Comparison of ENCODE assay signal across 8 cellular contexts in the genomic region with DNA sequence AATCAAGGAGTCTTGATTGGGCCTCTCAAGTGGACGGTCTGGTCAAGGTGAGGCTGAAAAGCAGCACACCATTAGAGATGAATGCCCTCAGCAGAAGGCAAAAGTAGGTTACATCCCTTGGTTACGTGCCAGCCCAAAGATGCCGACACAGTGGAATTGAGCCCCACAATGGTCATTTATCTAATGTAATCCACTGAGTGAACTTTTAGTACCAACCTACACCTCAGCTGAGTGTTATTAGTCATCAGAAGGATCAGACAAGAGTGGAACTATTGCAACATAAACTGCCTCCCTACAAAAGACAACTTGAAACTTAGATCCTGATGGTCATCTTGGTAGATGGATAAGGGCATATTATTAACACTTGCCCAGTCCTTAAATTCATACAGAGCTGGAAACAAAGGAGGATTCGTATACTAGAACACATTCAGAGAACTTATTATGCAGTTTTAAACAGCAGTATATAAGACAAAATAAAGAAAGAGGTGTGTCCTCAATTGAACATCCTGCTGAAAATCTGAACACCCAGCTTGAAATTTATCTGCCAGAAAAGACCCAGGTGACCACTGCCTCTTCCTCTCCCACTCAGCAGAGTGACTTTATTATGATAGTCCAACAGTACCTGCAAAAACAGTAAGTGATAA. TPM values are rescaled to one million over a fixed set of nuclear protein-coding genes. Genes with fewer than 3 reads are reported as not detected.
DNase-seq lines count a peak whose midpoint lies in the region; ATAC-seq and TF ChIP-seq lines count a peak whose summit lies in the region.
"Had no signal": no experiment of that assay in that cellular context is flagged by ENCODE, and none has a peak within 500 bp of the region (broad histone marks: within the 10 kb centered on the region; RNA-seq: fewer than 3 reads in every experiment).

No MANE protein-coding gene starts in this region.

- H3K9me3 ChIP-seq in fibroblast of lung (ENCODE audit: control insufficient read depth, insufficient read depth, low read depth, low read length) (no peaks in the 10 kb centered on the region), sigmoid colon (no peaks in the 10 kb centered on the region)
- H3K9me3 ChIP-seq: ovary had no signal

- TF ChIP-seq CTCF in RWPE1 (conservative IDR thresholded peaks at IDR 0.05; ENCODE audit: low read depth), result no peak
- no peak for TF ChIP-seq CTCF in fibroblast of lung (conservative IDR thresholded peaks at IDR 0.05 in 1 of 2, IDR thresholded peaks at IDR 0.05 in 1 of 2; ENCODE audit: low read depth in 1 of 2, low read length in 2 of 2)
- no peak for TF ChIP-seq CTCF in sigmoid colon (IDR thresholded peaks at IDR 0.05)

- H3K27me3 ChIP-seq in fibroblast of lung (ENCODE audit: control insufficient read depth, insufficient read depth, low read length) (no peaks in the 10 kb centered on the region), sigmoid colon (no peaks in the 10 kb centered on the region)
- H3K27me3 ChIP-seq: ovary had no signal

- WGBS in sigmoid colon, 2 donors, result 91 to 96% methylated on average over 4 of the region's 4 CpGs

- ATAC-seq in HG02840 (IDR thresholded peaks at IDR 0.05; ENCODE audit: low FRiP score, unreplicated experiment) (no peak), HG02642 (IDR thresholded peaks at IDR 0.05; ENCODE audit: poor library complexity, unreplicated experiment) (no peak)

- TF ChIP-seq POLR2A in sigmoid colon (IDR thresholded peaks at IDR 0.05), result no peak

- POLR2A ChIA-PET in RWPE1 (lab: Yijun Ruan, JAX; ENCODE audit: low non-redundant PET), result no interaction called here

- peak overlapping the region; percentile 50; the same call in 1 of the 2 replicates for H3K27ac ChIP-seq in RWPE1
- H3K27ac ChIP-seq in fibroblast of lung (ENCODE audit: insufficient read depth, low read length), result peak overlapping the region; percentile 97
- peak overlapping the region in 3 of 4 donors; percentile 96 to 99 (median 98) for H3K27ac ChIP-seq in sigmoid colon
- H3K27ac ChIP-seq: ovary had no signal

- peaks cover 13% of the 10 kb centered on the region for H3K4me1 ChIP-seq in fibroblast of lung (ENCODE audit: control insufficient read depth, extremely low read depth, insufficient read depth, low read length)
- peaks cover 0 to 66% (median 41%) of the 10 kb centered on the region in 4 donors for H3K4me1 ChIP-seq in sigmoid colon

- no peak overlapping the region for H3K9ac ChIP-seq in fibroblast of lung (ENCODE audit: insufficient read depth, low read length)

- peaks cover 88% of the 10 kb centered on the region for H3K79me2 ChIP-seq in fibroblast of lung (ENCODE audit: control insufficient read depth, insufficient read depth, low read length)

- CTCF ChIA-PET in RWPE1 (lab: Yijun Ruan, JAX), result no interaction called here

- H3K4me3 ChIP-seq in fibroblast of lung (replicated peaks in 1 of 4; ENCODE audit: control extremely low read depth in 1 of 4, insufficient read depth in 1 of 4, low read depth in 3 of 4, low read length in 4 of 4), result peak overlapping the region in 2 of 4 experiments; percentile 84 to 97
- H3K4me3 ChIP-seq in sigmoid colon, result no peak overlapping the region
- H3K4me3 ChIP-seq: ovary had no signal

- H3K36me3 ChIP-seq in fibroblast of lung (ENCODE audit: control insufficient read depth, insufficient read depth, low read length), result peaks cover 2% of the 10 kb centered on the region
- H3K36me3 ChIP-seq in sigmoid colon, result peaks cover 0 to 29% (median 4%) of the 10 kb centered on the region in 4 donors
- H3K36me3 ChIP-seq: ovary had no signal

- TF ChIP-seq EP300 in sigmoid colon (IDR thresholded peaks at IDR 0.05), result no peak

- H4K20me1 ChIP-seq in fibroblast of lung (ENCODE audit: control insufficient read depth, extremely low read depth, insufficient read depth, low read length), result no peaks in the 10 kb centered on the region

- H2AFZ ChIP-seq in fibroblast of lung (ENCODE audit: low read length), result no peak overlapping the region

- in situ Hi-C loops in G401 (cut with HindIII; ENCODE audit: low sequenced_read_pairs), result no loop called here

- DNase-seq in G401 (ENCODE audit: low spot score), result peak; percentile 30
- DNase-seq in RWPE1 (ENCODE audit: low spot score), result peak; percentile 62
- peak; percentile 63 to 76 for DNase-seq in fibroblast of lung (ENCODE audit: low read depth in 2 of 2)
- no peak for DNase-seq in sigmoid colon
- DNase-seq in stimulated activated CD4-positive, alpha-beta T cell treated with anti-CD3 and anti-CD28 coated beads, Interleukin-15, amount 100 ng/mL, for 24 hours, result no peak
- DNase-seq: ovary had no signal

- peak overlapping the region; percentile 95 for H3K4me2 ChIP-seq in fibroblast of lung (ENCODE audit: extremely low read depth, insufficient read depth, low read length)

- intact Hi-C loops in sigmoid colon (cut with DNase I), result no loop called here

RNA-seq across cellular contexts. Expression of gene DCUN1D3, which starts 2.8 kb away (rescaled TPM):
- 3.4 and 8.6 TPM in 2 replicates for total RNA-seq in G401 (2014; rRNA removed; shearing (Covaris generic))
- total RNA-seq in fibroblast of lung, result 30.8 and 42.8 TPM in 2 replicates
- polyA plus RNA-seq in fibroblast of lung, result 18.7 and 20.4 TPM in 2 replicates
- polyA plus RNA-seq in fibroblast of lung (2012), result 13.6 and 17.0 TPM in 2 replicates
- 13.3 and 22.0 TPM in 2 replicates for polyA minus RNA-seq in fibroblast of lung (ENCODE audit: low replicate concordance)
- 10 to 100 TPM; 10.8 to 21.6 (median 16.2) TPM for total RNA-seq in sigmoid colon
- polyA plus RNA-seq in sigmoid colon, result 1 to 10 TPM; 3.0 to 5.0 (median 3.9) TPM

RNA-seq across cellular contexts. Expression of gene LYRM1, which starts 3.2 kb away (rescaled TPM):
- total RNA-seq in G401 (2014; rRNA removed; shearing (Covaris generic)), result 59.0 and 88.5 TPM in 2 replicates
- total RNA-seq in fibroblast of lung (87.1 and 131 TPM in 2 replicates), sigmoid colon (10 to 100 TPM; 38.5 to 85.6 (median 53.4) TPM)
- polyA plus RNA-seq in fibroblast of lung (54.9 and 55.3 TPM in 2 replicates), sigmoid colon (10 to 100 TPM; 31.2 to 43.7 (median 34.8) TPM)
- polyA plus RNA-seq in fibroblast of lung (2012), result 39.0 and 42.7 TPM in 2 replicates
- 1.4 TPM in 2 replicates for polyA minus RNA-seq in fibroblast of lung (ENCODE audit: low replicate concordance)

Comparison
In these comparisons a context has a peak if more than half of its experiments do, and no peak if none do; other contexts are left out.
1. DNase-seq: peak in G401 (single experiment), RWPE1 (single experiment) and fibroblast of lung (2 of 2); none in sigmoid colon (single experiment) and stimulated activated CD4-positive, alpha-beta T cell treated with anti-CD3 and anti-CD28 coated beads, Interleukin-15, amount 100 ng/mL, for 24 hours (single experiment).
2. Peak in every context shown above with its lines, with median percentiles within 50 percentile points of each other: H3K27ac ChIP-seq.